ENCODE assay signal across 27 cellular contexts in genomic region chr2:3262437-3263388, GRCh38.
"Had no signal": no experiment of that assay in that cellular context is flagged by ENCODE, and none has a peak within 500 bp of the region (broad histone marks: within the 10 kb centered on the region; RNA-seq: fewer than 3 reads in every experiment).

No MANE protein-coding gene starts in this region.

- H3K4me3 Mint-ChIP-seq: activated CD8-positive, alpha-beta T cell treated with anti-CD3 and anti-CD28 coated beads, Interleukin-2, amount 10 ng/mL, durations not matched to agents 7 days and 5 days; activated naive CD4-positive, alpha-beta T cell treated with anti-CD3 and anti-CD28 coated beads, Interleukin-2, amount 50 U/mL, for 24 hours; T-cell; T-helper 2 cell treated with Interferon-gamma antibody and Interleukin-4, amounts not matched to agents 5 μg/mL and 100 μg/mL, for 36 hours had no signal

- H3K27ac Mint-ChIP-seq: activated CD8-positive, alpha-beta T cell treated with anti-CD3 and anti-CD28 coated beads, Interleukin-2, amount 10 ng/mL, durations not matched to agents 7 days and 5 days; activated naive CD4-positive, alpha-beta T cell treated with anti-CD3 and anti-CD28 coated beads, Interleukin-2, amount 50 U/mL, for 24 hours; T-cell; T-helper 2 cell treated with Interferon-gamma antibody and Interleukin-4, amounts not matched to agents 5 μg/mL and 100 μg/mL, for 36 hours had no signal

- H3K27me3 Mint-ChIP-seq: activated naive CD4-positive, alpha-beta T cell treated with anti-CD3 and anti-CD28 coated beads, Interleukin-2, amount 50 U/mL, for 24 hours; T-cell had no signal

- H3K9ac ChIP-seq: KMS-11 had no signal

- DNase-seq: activated CD4-positive, alpha-beta T cell treated with anti-CD3 and anti-CD28 coated beads for 4 hours; activated CD8-positive, alpha-beta memory T cell treated with anti-CD3 and anti-CD28 coated beads, Interleukin-2, amount 50 U/mL, for 48 hours; activated CD8-positive, alpha-beta T cell treated with anti-CD3 and anti-CD28 coated beads, Interleukin-2, amount 10 ng/mL, durations not matched to agents 7 days and 5 days; activated effector memory CD4-positive, alpha-beta T cell treated with Interleukin-2 at 50 U/mL for 16 hours; activated naive CD4-positive, alpha-beta T cell; activated T-cell treated with anti-CD3 and anti-CD28 coated beads, Interleukin-2, amount 50 U/mL, for 1 hour; aorta; central memory CD4-positive, alpha-beta T cell; MV-4-11; NCI-H1092 treated with DMSO at 0.1 percent for 48 hours; NCI-H1417 treated with DMSO at 0.1 percent for 48 hours; NCI-H1694; NCI-H2029; NCI-H345; NCI-H510A; NCI-H526 treated with DMSO at 0.1 percent for 48 hours; NK-92 treated with Interleukin-12 subunit alpha and Interleukin-12 subunit beta, amount 100 ng/mL, for 24 hours; OCI-M1; RPMI8226; T-cell had no signal

- ATAC-seq: activated CD4-positive, CD25-positive, alpha-beta regulatory T cell treated with anti-CD3 and anti-CD28 coated beads, Interleukin-2, amount 50 U/mL, for 24 hours; activated CD8-positive, alpha-beta T cell treated with anti-CD3 and anti-CD28 coated beads, Interleukin-2, amount 10 ng/mL, durations not matched to agents 7 days and 5 days; Panc1; Right ventricle myocardium inferior; T-cell had no signal

- H3K27ac ChIP-seq: KMS-11, SK-N-MC had no signal

- H3K9me3 Mint-ChIP-seq: activated naive CD4-positive, alpha-beta T cell treated with anti-CD3 and anti-CD28 coated beads, Interleukin-2, amount 50 U/mL, for 24 hours; T-cell; T-helper 2 cell treated with Interferon-gamma antibody and Interleukin-4, amounts not matched to agents 5 μg/mL and 100 μg/mL, for 36 hours had no signal

- H3K4me3 ChIP-seq: SK-N-MC had no signal
